ENCODE assay signal across 12 cellular contexts in the genomic region with DNA sequence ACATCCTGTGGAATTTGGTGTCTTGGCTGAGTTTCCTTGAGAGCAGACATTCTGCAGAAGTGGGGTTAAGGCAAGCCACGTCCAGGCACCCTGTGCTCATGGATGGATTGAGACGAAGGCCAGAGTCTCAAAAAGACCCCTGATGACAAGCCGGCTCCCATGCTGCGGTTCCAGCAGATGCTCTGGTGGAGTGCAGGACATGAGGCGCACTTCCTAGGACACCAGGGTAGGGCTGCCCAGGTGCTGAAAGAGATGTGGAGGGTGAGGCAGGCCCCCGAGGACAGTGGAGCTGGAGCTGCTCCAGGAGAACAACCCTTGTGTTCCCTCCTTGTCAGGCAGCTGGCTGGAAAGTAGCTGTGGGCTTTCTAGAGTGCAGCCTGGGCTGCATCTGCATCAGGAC.
DNase-seq lines count a peak whose midpoint lies in the region; TF ChIP-seq lines count a peak whose summit lies in the region.
"Had no signal": no experiment of that assay in that cellular context is flagged by ENCODE, and none has a peak within 500 bp of the region (broad histone marks: within the 10 kb centered on the region; RNA-seq: fewer than 3 reads in every experiment).

No MANE protein-coding gene starts in this region.

- no peaks in the 10 kb centered on the region for H3F3A ChIP-seq in Loucy (ENCODE audit: low read depth)
- H3F3A ChIP-seq in neural progenitor cell (ENCODE audit: low read depth): no peaks in the 10 kb centered on the region

- no peaks in the 10 kb centered on the region for H3K36me3 Mint-ChIP-seq in neural progenitor cell
- H3K36me3 Mint-ChIP-seq: CD4-positive, CD25-positive, alpha-beta regulatory T cell; IgD-negative memory B cell had no signal

- H3K27ac ChIP-seq in sigmoid colon: no peak overlapping the region
- no peak overlapping the region for H3K27ac ChIP-seq in neural progenitor cell
- H3K27ac ChIP-seq: A549, GM23248 had no signal

- H3K27ac Mint-ChIP-seq in neural progenitor cell: no peak overlapping the region
- H3K27ac Mint-ChIP-seq: CD4-positive, CD25-positive, alpha-beta regulatory T cell; IgD-negative memory B cell had no signal

- DNase-seq in D341Med (ENCODE audit: low spot score) (peak; percentile 8), sigmoid colon (peak; percentile 59), cerebellar cortex (ENCODE audit: low spot score) (no peak), neural progenitor cell (ENCODE audit: low spot score) (no peak), retina (no peak)
- DNase-seq: CD4-positive, CD25-positive, alpha-beta regulatory T cell; DMS79; GM23248 had no signal

- H3K36me3 ChIP-seq in Loucy (ENCODE audit: insufficient read depth, low read length) (no peaks in the 10 kb centered on the region), sigmoid colon (no peaks in the 10 kb centered on the region), neural progenitor cell (no peaks in the 10 kb centered on the region)

- H3K4me3 Mint-ChIP-seq in neural progenitor cell: no peak overlapping the region
- H3K4me3 Mint-ChIP-seq: CD4-positive, CD25-positive, alpha-beta regulatory T cell; IgD-negative memory B cell had no signal

- H3K9me3 Mint-ChIP-seq in neural progenitor cell: peaks cover 17% of the 10 kb centered on the region

- TF ChIP-seq CTCF in Loucy (conservative IDR thresholded peaks at IDR 0.05; ENCODE audit: low read length): no peak
- no peak for TF ChIP-seq CTCF in sigmoid colon (IDR thresholded peaks at IDR 0.05)
- no peak for TF ChIP-seq CTCF in neural progenitor cell (IDR thresholded peaks at IDR 0.05)

- H3K27me3 ChIP-seq in Loucy (ENCODE audit: insufficient read depth, low read length, poor library complexity, severe bottlenecking) (no peaks in the 10 kb centered on the region), sigmoid colon (no peaks in the 10 kb centered on the region), neural progenitor cell (no peaks in the 10 kb centered on the region)

- peaks cover 16% of the 10 kb centered on the region for H3K4me1 Mint-ChIP-seq in neural progenitor cell
- H3K4me1 Mint-ChIP-seq: CD4-positive, CD25-positive, alpha-beta regulatory T cell; IgD-negative memory B cell had no signal

- H3K79me2 ChIP-seq in Loucy (ENCODE audit: insufficient read depth, low read length): no peaks in the 10 kb centered on the region
- no peaks in the 10 kb centered on the region for H3K79me2 ChIP-seq in neural progenitor cell (ENCODE audit: low read depth)

- H3K9me3 ChIP-seq in Loucy (ENCODE audit: insufficient read depth, low read depth, low read length) (no peaks in the 10 kb centered on the region; the same call in 1 of the 2 replicates), sigmoid colon (no peaks in the 10 kb centered on the region), neural progenitor cell (ENCODE audit: low read depth) (no peaks in the 10 kb centered on the region)

- WGBS in sigmoid colon, 2 donors: 75 to 84% methylated on average over 6 of the region's 6 CpGs

- intact Hi-C loops in sigmoid colon (cut with DNase I): no loop called here

- H3K9ac ChIP-seq in Loucy (ENCODE audit: low read depth, low read length, poor library complexity, severe bottlenecking) (no peak overlapping the region), neural progenitor cell (no peak overlapping the region)
- H3K9ac ChIP-seq: GM23248 had no signal

- peaks cover 22% of the 10 kb centered on the region for H3K4me1 ChIP-seq in Loucy (ENCODE audit: insufficient read depth, low read length, poor library complexity, severe bottlenecking)
- peaks cover 0 to 29% (median 15%) of the 10 kb centered on the region in 4 donors for H3K4me1 ChIP-seq in sigmoid colon
- no peaks in the 10 kb centered on the region for H3K4me1 ChIP-seq in neural progenitor cell

- no peak for TF ChIP-seq EP300 in sigmoid colon (IDR thresholded peaks at IDR 0.05)

- TF ChIP-seq POLR2A in sigmoid colon (IDR thresholded peaks at IDR 0.05): no peak

- no peak overlapping the region for H3K4me3 ChIP-seq in Loucy (ENCODE audit: low read length, poor library complexity, severe bottlenecking)
- H3K4me3 ChIP-seq in sigmoid colon: no peak overlapping the region
- no peak overlapping the region for H3K4me3 ChIP-seq in neural progenitor cell
- H3K4me3 ChIP-seq: A549, GM12878, GM23248 had no signal

- H4K20me1 ChIP-seq in Loucy (ENCODE audit: insufficient read depth, low read length, poor library complexity, severe bottlenecking) (no peaks in the 10 kb centered on the region), neural progenitor cell (ENCODE audit: low read depth) (no peaks in the 10 kb centered on the region)

- H2AFZ ChIP-seq in Loucy (ENCODE audit: low read length) (no peak overlapping the region), neural progenitor cell (replicated peaks) (no peak overlapping the region)
- H2AFZ ChIP-seq: GM23248 had no signal

- H3K27me3 Mint-ChIP-seq in neural progenitor cell (ENCODE audit: insufficient read depth, low read depth): peaks cover 4% of the 10 kb centered on the region
- H3K27me3 Mint-ChIP-seq: CD4-positive, CD25-positive, alpha-beta regulatory T cell had no signal

- peak overlapping the region; percentile 60 for H3K4me2 ChIP-seq in Loucy (ENCODE audit: low read depth, low read length, poor library complexity, severe bottlenecking)
- no peak overlapping the region for H3K4me2 ChIP-seq in neural progenitor cell
- H3K4me2 ChIP-seq: A549 had no signal

- no peaks in the 10 kb centered on the region for H3K9me2 ChIP-seq in Loucy (replicated peaks; ENCODE audit: low read depth, low read length)

Comparison
In these comparisons a context has a peak if more than half of its experiments do, and no peak if none do; other contexts are left out.
1. DNase-seq: peak in D341Med (single experiment) and sigmoid colon (single experiment); none in cerebellar cortex (single experiment), neural progenitor cell (single experiment) and retina (single experiment).